In the genomic region with DNA sequence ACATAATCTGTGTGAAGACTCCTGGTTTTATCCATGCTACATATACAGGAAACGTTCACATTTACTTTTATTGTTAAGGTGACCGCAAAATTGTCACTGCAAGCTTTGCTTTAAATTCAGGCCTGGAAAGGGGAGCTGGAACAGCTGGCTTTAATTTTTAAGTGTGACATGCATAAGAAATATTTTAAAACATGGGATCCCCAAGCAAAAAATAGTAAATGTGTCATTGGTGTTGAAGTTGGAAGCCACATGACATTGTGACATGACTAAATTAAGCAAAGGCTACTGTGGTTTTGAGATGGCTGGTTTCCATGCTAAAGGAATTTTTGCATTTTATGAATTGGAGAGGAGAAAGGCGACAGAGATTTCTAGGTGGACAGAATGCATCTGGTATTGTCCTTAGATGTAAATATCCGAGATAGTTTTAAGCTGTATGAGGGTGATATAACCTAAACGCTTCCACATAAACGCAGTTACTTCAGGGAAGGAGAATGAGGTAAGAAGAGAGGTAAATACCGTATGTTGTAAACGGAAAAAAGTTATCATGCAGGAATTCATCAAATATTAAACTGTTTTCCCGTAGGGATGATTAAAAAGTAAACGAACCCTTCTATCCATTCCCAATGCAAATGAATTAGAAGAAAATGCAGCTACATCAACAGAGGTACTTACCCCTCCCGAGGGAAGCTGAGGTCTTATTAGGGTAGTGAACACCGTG, we compare ENCODE assay signal across 8 cellular contexts. TPM values are rescaled to one million over a fixed set of nuclear protein-coding genes. Genes with fewer than 3 reads are reported as not detected.
DNase-seq lines count a peak whose midpoint lies in the region; ATAC-seq, FAIRE-seq and TF ChIP-seq lines count a peak whose summit lies in the region.

No MANE protein-coding gene starts in this region.

- H3K9me3 ChIP-seq in SJCRH30 (replicated peaks), result no peaks in the 10 kb centered on the region
- H3K9me3 ChIP-seq in gastrocnemius medialis, result no peaks in the 10 kb centered on the region

- intact Hi-C loops in gastrocnemius medialis (cut with DNase I; ENCODE audit: low total_unique reads), result loop anchor here (1.0 kb wide), 2 partner anchors 11 to 36 kb away; no protein-coding TSS in a partner anchor

- H3K4me3 ChIP-seq in SJCRH30 (peak overlapping the region; percentile 85), gastrocnemius medialis (peak overlapping the region; percentile 78 to 93 (median 85))

- H3K36me3 ChIP-seq in SJCRH30 (no peaks in the 10 kb centered on the region), gastrocnemius medialis (no peaks in the 10 kb centered on the region)

- peak overlapping the region; percentile 22; the same call in 1 of the 2 replicates for H3K27ac ChIP-seq in SJCRH30
- peak overlapping the region; percentile 93 to 100 (median 100) for H3K27ac ChIP-seq in gastrocnemius medialis

- H3K4me1 ChIP-seq in SJCRH30 (peaks cover 5% of the 10 kb centered on the region; the same call in 1 of the 2 replicates), gastrocnemius medialis (peaks cover 50 to 62% of the 10 kb centered on the region in 2 donors)

- no peak for DNase-seq in GM12892 (ENCODE audit: insufficient read length)
- DNase-seq in SJCRH30, result peak in 1 of 2 experiments; percentile 22
- DNase-seq in fibroblast of peridontal ligament (ENCODE audit: extremely low read depth), result peak; percentile 68
- DNase-seq in gastrocnemius medialis, result no peak
- DNase-seq in activated CD8-positive, alpha-beta memory T cell treated with anti-CD3 and anti-CD28 coated beads for 24 hours, result no peak
- DNase-seq in NCI-H187 treated with DMSO at 0.1 percent for 48 hours (lab: John Stamatoyannopoulos, UW), result no peak
- no peak for DNase-seq in stimulated activated naive CD4-positive, alpha-beta T cell treated with Interleukin-2 at 50 U/mL for 16 hours (lab: John Stamatoyannopoulos, UW)

- no peaks in the 10 kb centered on the region for H3K27me3 ChIP-seq in SJCRH30
- H3K27me3 ChIP-seq in gastrocnemius medialis, result no peaks in the 10 kb centered on the region

- in situ Hi-C loops in gastrocnemius medialis (cut with MboI; ENCODE audit: low sequenced_read_pairs in 4 of 4), result no loop called here

- no peak for TF ChIP-seq CTCF in gastrocnemius medialis (IDR thresholded peaks at IDR 0.05 in 4 of 5, conservative IDR thresholded peaks at IDR 0.05 in 1 of 5)

- ATAC-seq in gastrocnemius medialis (peak; percentile 49 to 52), HG02798 (IDR thresholded peaks at IDR 0.05; ENCODE audit: poor library complexity, unreplicated experiment) (no peak)

- peak; percentile 67 for FAIRE-seq in GM12892 (lab: Jason Lieb, UNC)

- TF ChIP-seq POLR2A in GM12892 (IDR thresholded peaks at IDR 0.05; ENCODE audit: low read depth, low read length) (no peak), gastrocnemius medialis (IDR thresholded peaks at IDR 0.05) (no peak)

RNA-seq across cellular contexts. Expression of gene FYTTD1, which starts 0.9 kb away (rescaled TPM):
- polyA plus RNA-seq in GM12892 (2012; ENCODE audit: missing spikeins), result 56.0 TPM
- total RNA-seq in SJCRH30 (2014; rRNA removed; shearing (Covaris generic)), result 61.4 and 67.4 TPM in 2 replicates
- total RNA-seq in gastrocnemius medialis, result 100 to 1,000 TPM in 3 of 4 donors, 10 to 100 TPM in 1; 77.7 to 184 (median 111) TPM

RNA-seq across cellular contexts. Expression of gene RUBCN, which starts 12.1 kb away (rescaled TPM):
- 22.6 TPM for polyA plus RNA-seq in GM12892 (2012; ENCODE audit: missing spikeins)
- 15.4 and 16.1 TPM in 2 replicates for total RNA-seq in SJCRH30 (2014; rRNA removed; shearing (Covaris generic))
- 10 to 100 TPM; 15.6 to 33.1 (median 21.6) TPM for total RNA-seq in gastrocnemius medialis

RNA-seq across cellular contexts. Expression of gene LRCH3, which starts 42.3 kb away (rescaled TPM):
- 32.9 TPM for polyA plus RNA-seq in GM12892 (2012; ENCODE audit: missing spikeins)
- total RNA-seq in SJCRH30 (2014; rRNA removed; shearing (Covaris generic)), result 79.8 and 144 TPM in 2 replicates
- 100 to 1,000 TPM in 1 of 4 donors, 10 to 100 TPM in 3; 18.0 to 126 (median 26.7) TPM for total RNA-seq in gastrocnemius medialis
